ENCODE assay signal across 1 cellular context in genomic region chr17:60435244-60436170, GRCh38.
TF ChIP-seq lines count a peak whose summit lies in the region.

No MANE protein-coding gene starts in this region.

TF ChIP-seq in GM23338, 12 proteins besides CTCF, POLR2A, EP300 and RAD21 (continued from another document):
- TF ChIP-seq REST (IDR thresholded peaks at IDR 0.05; ENCODE audit: unreplicated experiment) (no peak), ZNF331 (CRISPR knock-in tag; IDR thresholded peaks at IDR 0.05; ENCODE audit: low read depth) (no peak), JUNB (IDR thresholded peaks at IDR 0.05; ENCODE audit: unreplicated experiment) (no peak), STAT1 (IDR thresholded peaks at IDR 0.05; ENCODE audit: unreplicated experiment) (no peak), EZH2 (IDR thresholded peaks at IDR 0.05; ENCODE audit: low read depth, unreplicated experiment) (no peak), NANOG (IDR thresholded peaks at IDR 0.05; ENCODE audit: borderline replicate concordance) (no peak), CREB1 (CRISPR knock-in tag; IDR thresholded peaks at IDR 0.05; ENCODE audit: low read depth) (no peak), ZNF114 (CRISPR knock-in tag; IDR thresholded peaks at IDR 0.05) (no peak), POLR2AphosphoS5 (IDR thresholded peaks at IDR 0.05; ENCODE audit: low read depth) (no peak)
